Comparison of ENCODE assay signal across 1 cellular context in genomic region chr17:57418463-57419246, GRCh38.
TF ChIP-seq lines count a peak whose summit lies in the region.

No MANE protein-coding gene starts in this region.

TF ChIP-seq in GM23338, 12 proteins besides CTCF, POLR2A, EP300 and RAD21 (continued from another document):
- no peak for TF ChIP-seq ZNF462 (CRISPR knock-in tag; IDR thresholded peaks at IDR 0.05)
- no peak for TF ChIP-seq CREB1 (CRISPR knock-in tag; IDR thresholded peaks at IDR 0.05; ENCODE audit: low read depth)
- no peak for TF ChIP-seq EZH2 (IDR thresholded peaks at IDR 0.05; ENCODE audit: low read depth, unreplicated experiment)
- TF ChIP-seq STAT1 (IDR thresholded peaks at IDR 0.05; ENCODE audit: unreplicated experiment) = no peak
